18 cellular contexts compared by ENCODE assay signal in genomic region chr6:1087112-1087843, GRCh38.
DNase-seq lines count a peak whose midpoint lies in the region; ATAC-seq and TF ChIP-seq lines count a peak whose summit lies in the region.
"Had no signal": no experiment of that assay in that cellular context is flagged by ENCODE, and none has a peak within 500 bp of the region (broad histone marks: within the 10 kb centered on the region; RNA-seq: fewer than 3 reads in every experiment).

No MANE protein-coding gene starts in this region.

- intact Hi-C loops in naive thymus-derived CD4-positive, alpha-beta T cell (cut with micrococcal nuclease): no loop called here

- no peaks in the 10 kb centered on the region for H3F3A ChIP-seq in Loucy (ENCODE audit: low read depth)

- no peaks in the 10 kb centered on the region for H3K79me2 ChIP-seq in Loucy (ENCODE audit: insufficient read depth, low read length)

- POLR2A ChIA-PET in naive thymus-derived CD4-positive, alpha-beta T cell (lab: Charles Lee): no interaction called here

- H3K4me3 ChIP-seq in Loucy (ENCODE audit: low read length, poor library complexity, severe bottlenecking) (no peak overlapping the region), suprapubic skin (no peak overlapping the region)
- no peak overlapping the region for H3K4me3 ChIP-seq in naive thymus-derived CD4-positive, alpha-beta T cell (ENCODE audit: low read length)
- H3K4me3 ChIP-seq: GM23338 had no signal

- H3K27ac Mint-ChIP-seq in nephron: peak overlapping the region; percentile 2 to 82 (median 4)
- H3K27ac Mint-ChIP-seq in naive thymus-derived CD4-positive, alpha-beta T cell: no peak overlapping the region
- no peak overlapping the region for H3K27ac Mint-ChIP-seq in activated T-cell treated with anti-CD3 and anti-CD28 coated beads, Interleukin-2, amount 50 U/mL, for 24 hours
- H3K27ac Mint-ChIP-seq: CD4-positive, CD25-positive, alpha-beta regulatory T cell; GM23338 had no signal

- H3K36me3 ChIP-seq in Loucy (ENCODE audit: insufficient read depth, low read length): no peaks in the 10 kb centered on the region
- no peaks in the 10 kb centered on the region for H3K36me3 ChIP-seq in suprapubic skin
- H3K36me3 ChIP-seq in naive thymus-derived CD4-positive, alpha-beta T cell (ENCODE audit: control insufficient read depth in 2 of 3, insufficient read depth in 3 of 3, low read length in 3 of 3): no peaks in the 10 kb centered on the region

- TF ChIP-seq POLR2A in suprapubic skin (IDR thresholded peaks at IDR 0.05): no peak
- no peak for TF ChIP-seq POLR2A in erythroblast (IDR thresholded peaks at IDR 0.05; ENCODE audit: low read length)

- peaks cover 21% of the 10 kb centered on the region for H3K4me1 Mint-ChIP-seq in nephron
- H3K4me1 Mint-ChIP-seq in naive thymus-derived CD4-positive, alpha-beta T cell: no peaks in the 10 kb centered on the region
- H3K4me1 Mint-ChIP-seq in activated T-cell treated with anti-CD3 and anti-CD28 coated beads, Interleukin-2, amount 50 U/mL, for 24 hours (ENCODE audit: low read depth): no peaks in the 10 kb centered on the region
- H3K4me1 Mint-ChIP-seq: CD4-positive, CD25-positive, alpha-beta regulatory T cell; GM23338 had no signal

- H4K20me1 ChIP-seq in Loucy (ENCODE audit: insufficient read depth, low read length, poor library complexity, severe bottlenecking): no peaks in the 10 kb centered on the region

- H3K4me1 ChIP-seq in Loucy (ENCODE audit: insufficient read depth, low read length, poor library complexity, severe bottlenecking): peaks cover 6% of the 10 kb centered on the region
- peaks cover 19% of the 10 kb centered on the region for H3K4me1 ChIP-seq in foreskin keratinocyte
- H3K4me1 ChIP-seq in suprapubic skin: peaks cover 19% of the 10 kb centered on the region
- no peaks in the 10 kb centered on the region for H3K4me1 ChIP-seq in naive thymus-derived CD4-positive, alpha-beta T cell (ENCODE audit: control insufficient read depth in 2 of 2, insufficient read depth in 2 of 2, low read length in 2 of 2)

- no peak overlapping the region for H3K9ac ChIP-seq in Loucy (ENCODE audit: low read depth, low read length, poor library complexity, severe bottlenecking)
- H3K9ac ChIP-seq: KMS-11 had no signal

- TF ChIP-seq EP300 in suprapubic skin (IDR thresholded peaks at IDR 0.05): no peak

- H3K27ac ChIP-seq in foreskin keratinocyte (no peak overlapping the region), suprapubic skin (peak overlapping the region; percentile 46)
- no peak overlapping the region for H3K27ac ChIP-seq in naive thymus-derived CD4-positive, alpha-beta T cell (ENCODE audit: low read depth, low read length)
- H3K27ac ChIP-seq: HL-60, KMS-11 had no signal

- H2AFZ ChIP-seq in Loucy (ENCODE audit: low read length): peak overlapping the region; percentile 22
- H2AFZ ChIP-seq: GM23338 had no signal

- no peaks in the 10 kb centered on the region for H3K9me3 Mint-ChIP-seq in nephron
- no peaks in the 10 kb centered on the region for H3K9me3 Mint-ChIP-seq in naive thymus-derived CD4-positive, alpha-beta T cell
- no peaks in the 10 kb centered on the region for H3K9me3 Mint-ChIP-seq in activated T-cell treated with anti-CD3 and anti-CD28 coated beads, Interleukin-2, amount 50 U/mL, for 24 hours
- H3K9me3 Mint-ChIP-seq: CD4-positive, CD25-positive, alpha-beta regulatory T cell; GM23338 had no signal

- no peak overlapping the region for H3K4me3 Mint-ChIP-seq in nephron
- no peak overlapping the region for H3K4me3 Mint-ChIP-seq in naive thymus-derived CD4-positive, alpha-beta T cell
- no peak overlapping the region for H3K4me3 Mint-ChIP-seq in activated T-cell treated with anti-CD3 and anti-CD28 coated beads, Interleukin-2, amount 50 U/mL, for 24 hours
- H3K4me3 Mint-ChIP-seq: CD4-positive, CD25-positive, alpha-beta regulatory T cell; GM23338 had no signal

- ATAC-seq in foreskin keratinocyte: peak; percentile 46
- no peak for ATAC-seq in naive thymus-derived CD4-positive, alpha-beta T cell
- ATAC-seq in GM18861 (IDR thresholded peaks at IDR 0.05; ENCODE audit: unreplicated experiment): no peak
- ATAC-seq: GM23338, PC-3 had no signal

- CTCF ChIA-PET in naive thymus-derived CD4-positive, alpha-beta T cell (lab: Charles Lee): no interaction called here

- no peaks in the 10 kb centered on the region for H3K36me3 Mint-ChIP-seq in nephron (ENCODE audit: low read depth)
- H3K36me3 Mint-ChIP-seq in naive thymus-derived CD4-positive, alpha-beta T cell: no peaks in the 10 kb centered on the region
- no peaks in the 10 kb centered on the region for H3K36me3 Mint-ChIP-seq in activated T-cell treated with anti-CD3 and anti-CD28 coated beads, Interleukin-2, amount 50 U/mL, for 24 hours (ENCODE audit: low read depth)
- H3K36me3 Mint-ChIP-seq: CD4-positive, CD25-positive, alpha-beta regulatory T cell had no signal

- no peaks in the 10 kb centered on the region for H3K9me2 ChIP-seq in Loucy (replicated peaks; ENCODE audit: low read depth, low read length)

- DNase-seq in foreskin keratinocyte: no peak
- no peak for DNase-seq in suprapubic skin (ENCODE audit: low spot score in 2 of 2)
- DNase-seq in naive thymus-derived CD4-positive, alpha-beta T cell: no peak
- DNase-seq in activated T-cell treated with anti-CD3 and anti-CD28 coated beads, Interleukin-2, amount 50 U/mL, for 24 hours: no peak
- no peak for DNase-seq in erythroblast (lab: John Stamatoyannopoulos, UW)
- DNase-seq: AML-193; Calu3; CD4-positive, CD25-positive, alpha-beta regulatory T cell; MM.1S; NCI-H1105 treated with DMSO at 0.1 percent for 48 hours; NCI-H187; PC-3 had no signal

- H3K27me3 ChIP-seq in Loucy (ENCODE audit: insufficient read depth, low read length, poor library complexity, severe bottlenecking) (no peaks in the 10 kb centered on the region), foreskin keratinocyte (no peaks in the 10 kb centered on the region), suprapubic skin (no peaks in the 10 kb centered on the region)
- H3K27me3 ChIP-seq in naive thymus-derived CD4-positive, alpha-beta T cell (ENCODE audit: control insufficient read depth in 2 of 2, insufficient read depth in 2 of 2, low read length in 2 of 2): no peaks in the 10 kb centered on the region

- H3K9me3 ChIP-seq in Loucy (ENCODE audit: insufficient read depth, low read depth, low read length): no peaks in the 10 kb centered on the region
- no peaks in the 10 kb centered on the region for H3K9me3 ChIP-seq in suprapubic skin
- H3K9me3 ChIP-seq in naive thymus-derived CD4-positive, alpha-beta T cell (ENCODE audit: control insufficient read depth in 2 of 3, low read length in 3 of 3): no peaks in the 10 kb centered on the region

- 48% methylated on average over 11 of the region's 11 CpGs for WGBS in suprapubic skin

- H3K4me2 ChIP-seq in Loucy (ENCODE audit: low read depth, low read length, poor library complexity, severe bottlenecking): no peak overlapping the region
- H3K4me2 ChIP-seq: GM23338, KMS-11 had no signal

- TF ChIP-seq CTCF in Loucy (conservative IDR thresholded peaks at IDR 0.05; ENCODE audit: low read length) (no peak), foreskin keratinocyte (conservative IDR thresholded peaks at IDR 0.05) (no peak), nephron (IDR thresholded peaks at IDR 0.05; ENCODE audit: unreplicated experiment in 3 of 3) (no peak), suprapubic skin (IDR thresholded peaks at IDR 0.05) (no peak)

- H3K27me3 Mint-ChIP-seq in nephron (ENCODE audit: low read depth): no peaks in the 10 kb centered on the region
- H3K27me3 Mint-ChIP-seq in naive thymus-derived CD4-positive, alpha-beta T cell: peaks cover 0 to 27% (median 18%) of the 10 kb centered on the region in 5 donors
- H3K27me3 Mint-ChIP-seq in activated T-cell treated with anti-CD3 and anti-CD28 coated beads, Interleukin-2, amount 50 U/mL, for 24 hours: peaks cover 10% of the 10 kb centered on the region
- H3K27me3 Mint-ChIP-seq: CD4-positive, CD25-positive, alpha-beta regulatory T cell had no signal

Comparison
In these comparisons a context has a peak if more than half of its experiments do, and no peak if none do; other contexts are left out.
1. H3K27ac Mint-ChIP-seq: peak in nephron (3 of 3); none in naive thymus-derived CD4-positive, alpha-beta T cell (0 of 9) and activated T-cell treated with anti-CD3 and anti-CD28 coated beads, Interleukin-2, amount 50 U/mL, for 24 hours (single experiment).